ENCODE assay signal across 7 cellular contexts in the genomic region with DNA sequence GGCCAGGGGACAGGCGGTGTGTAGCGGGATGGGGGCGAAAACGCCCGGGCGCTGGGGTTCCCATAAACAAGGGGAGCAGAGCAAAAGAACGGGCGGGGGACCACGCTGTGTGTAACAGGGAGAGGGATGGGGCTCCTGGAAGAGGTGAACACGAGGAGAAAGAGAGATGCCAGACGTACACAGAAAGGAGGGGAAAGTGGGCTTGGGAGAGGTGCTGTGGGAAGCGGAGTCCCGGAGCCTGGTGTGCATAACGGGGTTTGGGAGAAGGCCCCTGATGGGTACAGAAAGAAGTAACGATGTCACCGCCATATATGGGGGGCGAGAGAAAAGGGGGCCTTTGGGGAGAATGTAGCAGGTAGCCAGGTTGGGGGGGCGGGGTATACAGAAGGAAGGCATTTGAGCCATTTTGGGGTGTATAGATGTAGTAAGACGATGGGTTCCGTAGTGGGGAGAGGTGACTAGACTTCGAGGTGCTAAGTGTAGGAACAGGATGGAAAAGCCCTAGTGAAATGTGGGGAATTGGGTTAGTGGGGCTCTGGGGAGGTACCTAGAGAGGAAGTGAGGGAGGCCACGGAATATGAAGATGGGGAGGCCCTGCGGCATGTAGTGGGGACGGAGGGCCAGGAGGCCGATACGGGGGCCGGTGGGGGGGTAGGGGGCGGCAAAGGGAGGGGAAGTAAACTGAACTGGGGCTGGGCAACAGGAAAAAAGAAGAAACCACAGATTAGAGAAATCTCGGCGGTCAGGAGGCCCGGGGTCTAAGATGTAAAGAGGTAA. TPM values are rescaled to one million over a fixed set of nuclear protein-coding genes. Genes with fewer than 3 reads are reported as not detected.
A peak's percentile ranks its signal among the peaks of the same experiment; 100 is the strongest.
DNase-seq lines count a peak whose midpoint lies in the region; ATAC-seq, FAIRE-seq and TF ChIP-seq lines count a peak whose summit lies in the region.

No MANE protein-coding gene starts in this region.

- peak overlapping the region; percentile 97 for H3K4me2 ChIP-seq in MM.1S (ENCODE audit: low read depth, low read length)

- no peak for TF ChIP-seq POLR2A in gastrocnemius medialis (IDR thresholded peaks at IDR 0.05)

- in situ Hi-C loops in gastrocnemius medialis (cut with MboI; ENCODE audit: low sequenced_read_pairs in 4 of 4): loop anchor here in 1 of 4 donors (25.0 kb wide), 1 partner anchor 504 kb away; a partner anchor contains a TSS

- peaks cover 41% of the 10 kb centered on the region for H3K79me2 ChIP-seq in MM.1S (ENCODE audit: low read length)

- H3K4me1 ChIP-seq in MM.1S (ENCODE audit: low read length) (peaks cover 30% of the 10 kb centered on the region), right cardiac atrium (ENCODE audit: control insufficient read depth, insufficient read depth, low read length) (peaks cover 8% of the 10 kb centered on the region), gastrocnemius medialis (peaks cover 59 to 65% of the 10 kb centered on the region in 2 donors)

- peaks cover 33 to 60% of the 10 kb centered on the region in 2 donors for H3K36me3 Mint-ChIP-seq in activated naive CD4-positive, alpha-beta T cell treated with anti-CD3 and anti-CD28 coated beads, Interleukin-2, amount 50 U/mL, for 72 hours

- H2AFZ ChIP-seq in MM.1S (ENCODE audit: low read length): peak overlapping the region; percentile 68

- FAIRE-seq in HTR-8/SVneo (lab: Jason Lieb, UNC): no peak

- H3K9ac ChIP-seq in MM.1S (ENCODE audit: low read length): peak overlapping the region; percentile 78

- H3K36me3 ChIP-seq in MM.1S (replicated peaks; ENCODE audit: insufficient read depth, low read length): no peaks in the 10 kb centered on the region
- peaks cover 0 to 10% of the 10 kb centered on the region in 2 donors for H3K36me3 ChIP-seq in gastrocnemius medialis

- H3K27me3 ChIP-seq in MM.1S (replicated peaks; ENCODE audit: insufficient read depth, low read length) (no peaks in the 10 kb centered on the region), right cardiac atrium (ENCODE audit: control insufficient read depth, insufficient read depth) (no peaks in the 10 kb centered on the region), gastrocnemius medialis (no peaks in the 10 kb centered on the region)

- peak overlapping the region; percentile 90 for H3K4me3 ChIP-seq in MM.1S (ENCODE audit: low read length)
- H3K4me3 ChIP-seq in right cardiac atrium (ENCODE audit: low read length): peak overlapping the region; percentile 85
- peak overlapping the region; percentile 80 to 99 (median 94) for H3K4me3 ChIP-seq in gastrocnemius medialis

- H3K9me3 ChIP-seq in MM.1S (replicated peaks; ENCODE audit: insufficient read depth, low read length) (no peaks in the 10 kb centered on the region), right cardiac atrium (ENCODE audit: control insufficient read depth, low read length) (no peaks in the 10 kb centered on the region), gastrocnemius medialis (no peaks in the 10 kb centered on the region)

- WGBS in right cardiac atrium: 1% methylated on average over 31 of the region's 31 CpGs

- peak; percentile 8 for ATAC-seq in GM18502 (IDR thresholded peaks at IDR 0.05; ENCODE audit: poor library complexity, unreplicated experiment)
- peak; percentile 6 to 9 for ATAC-seq in activated naive CD4-positive, alpha-beta T cell treated with anti-CD3 and anti-CD28 coated beads, Interleukin-2, amount 50 U/mL, for 72 hours
- ATAC-seq in right cardiac atrium: peak in 1 of 2 donors; percentile 0
- ATAC-seq in gastrocnemius medialis: peak in 1 of 2 donors; percentile 1
- no peak for ATAC-seq in GM18870 (IDR thresholded peaks at IDR 0.05; ENCODE audit: unreplicated experiment)

- no peaks in the 10 kb centered on the region for H4K20me1 ChIP-seq in MM.1S (ENCODE audit: insufficient read depth, low read length)

- peaks cover 4% of the 10 kb centered on the region in 2 donors for H3K9me3 Mint-ChIP-seq in activated naive CD4-positive, alpha-beta T cell treated with anti-CD3 and anti-CD28 coated beads, Interleukin-2, amount 50 U/mL, for 72 hours

- H3K27ac ChIP-seq in MM.1S (ENCODE audit: low read length) (peak overlapping the region; percentile 37; the same call in 1 of the 2 replicates), right cardiac atrium (ENCODE audit: low read length) (peak overlapping the region; percentile 77), gastrocnemius medialis (peak overlapping the region; percentile 82 to 98 (median 90))

- intact Hi-C loops in right cardiac atrium (cut with DNase I): no loop called here
- intact Hi-C loops in gastrocnemius medialis (cut with DNase I; ENCODE audit: low total_unique reads): loop anchor here (5.0 kb wide), 1 partner anchor 524 kb away; a partner anchor contains a TSS

- peaks cover 25% of the 10 kb centered on the region for H3F3A ChIP-seq in MM.1S (ENCODE audit: insufficient read depth, low read length)

- TF ChIP-seq CTCF in MM.1S (IDR thresholded peaks at IDR 0.05; ENCODE audit: low read length) (no peak), gastrocnemius medialis (IDR thresholded peaks at IDR 0.05 in 4 of 5, conservative IDR thresholded peaks at IDR 0.05 in 1 of 5) (no peak)

- peak overlapping the region; percentile 88 to 96 for H3K27ac Mint-ChIP-seq in activated naive CD4-positive, alpha-beta T cell treated with anti-CD3 and anti-CD28 coated beads, Interleukin-2, amount 50 U/mL, for 72 hours

- no peaks in the 10 kb centered on the region for H3K9me2 ChIP-seq in MM.1S (replicated peaks; ENCODE audit: insufficient read depth, low read length)

- DNase-seq in MM.1S: no peak
- peak in 1 of 2 donors; percentile 49 for DNase-seq in activated naive CD4-positive, alpha-beta T cell treated with anti-CD3 and anti-CD28 coated beads, Interleukin-2, amount 50 U/mL, for 72 hours (ENCODE audit: low spot score in 2 of 2)
- DNase-seq in right cardiac atrium: no peak
- DNase-seq in gastrocnemius medialis: no peak
- DNase-seq in HTR-8/SVneo (ENCODE audit: insufficient read length, low spot score): no peak

RNA-seq across cellular contexts. Expression of a gene that starts 0.8 kb away (rescaled TPM):
- total RNA-seq in activated naive CD4-positive, alpha-beta T cell treated with anti-CD3 and anti-CD28 coated beads, Interleukin-2, amount 50 U/mL, for 72 hours: 10 to 100 TPM; 18.2 to 33.9 TPM
- total RNA-seq in right cardiac atrium (10 to 100 TPM; 23.7 to 32.0 (median 28.9) TPM), gastrocnemius medialis (10 to 100 TPM in 1 of 4 donors, 1 to 10 TPM in 3; 1.5 to 12.3 (median 7.2) TPM)
- polyA plus RNA-seq in right cardiac atrium: 18.7 TPM

RNA-seq across cellular contexts. Expression of a gene that starts 1.9 kb away (rescaled TPM):
- total RNA-seq in activated naive CD4-positive, alpha-beta T cell treated with anti-CD3 and anti-CD28 coated beads, Interleukin-2, amount 50 U/mL, for 72 hours: 10 to 100 TPM; 39.9 to 40.0 TPM
- 10 to 100 TPM in 1 of 4 donors, 1 to 10 TPM in 3; 7.7 to 12.5 (median 9.3) TPM for total RNA-seq in right cardiac atrium
- 6.3 TPM for polyA plus RNA-seq in right cardiac atrium
- total RNA-seq in gastrocnemius medialis: 10 to 100 TPM in 3 of 4 donors, 1 to 10 TPM in 1; 9.9 to 17.3 (median 13.7) TPM

RNA-seq across cellular contexts. Expression of a gene that starts 6.4 kb away (rescaled TPM):
- 10 to 100 TPM in 1 of 2 donors, 1 to 10 TPM in 1; 2.9 to 13.6 TPM for total RNA-seq in activated naive CD4-positive, alpha-beta T cell treated with anti-CD3 and anti-CD28 coated beads, Interleukin-2, amount 50 U/mL, for 72 hours
- total RNA-seq in right cardiac atrium: 10 to 100 TPM; 23.6 to 26.6 (median 24.3) TPM
- polyA plus RNA-seq in right cardiac atrium: 30.4 TPM
- total RNA-seq in gastrocnemius medialis: 10 to 100 TPM in 2 of 4 donors, 1 to 10 TPM in 2; 6.3 to 21.2 (median 12.6) TPM

RNA-seq across cellular contexts. Expression of a gene that starts 13.3 kb away (rescaled TPM):
- total RNA-seq in activated naive CD4-positive, alpha-beta T cell treated with anti-CD3 and anti-CD28 coated beads, Interleukin-2, amount 50 U/mL, for 72 hours: 100 to 1,000 TPM; 270 to 312 TPM
- total RNA-seq in right cardiac atrium: 100 to 1,000 TPM in 1 of 4 donors, 10 to 100 TPM in 3; 87.5 to 101 (median 90.4) TPM
- polyA plus RNA-seq in right cardiac atrium: 76.0 TPM
- total RNA-seq in gastrocnemius medialis: 10 to 100 TPM; 38.1 to 60.2 (median 50.1) TPM

RNA-seq across cellular contexts. Expression of a gene that starts 17.2 kb away (rescaled TPM):
- 1 to 10 TPM; 3.6 to 3.9 TPM for total RNA-seq in activated naive CD4-positive, alpha-beta T cell treated with anti-CD3 and anti-CD28 coated beads, Interleukin-2, amount 50 U/mL, for 72 hours
- total RNA-seq in right cardiac atrium: 10 to 100 TPM; 11.5 to 16.3 (median 13.3) TPM
- 13.0 TPM for polyA plus RNA-seq in right cardiac atrium
- 1 to 10 TPM; 6.0 to 10.0 (median 8.2) TPM for total RNA-seq in gastrocnemius medialis

Comparison
In these comparisons a context has a peak if more than half of its experiments do, and no peak if none do; other contexts are left out.
1. H3K27ac ChIP-seq: peak in every context shown above with its lines; median percentile 90 in gastrocnemius medialis; 77 in right cardiac atrium; 37 in MM.1S.